In genomic region chr3:44761347-44762169, GRCh38 we compare ENCODE assay signal across 8 cellular contexts. TPM values are rescaled to one million over a fixed set of nuclear protein-coding genes. Genes with fewer than 3 reads are reported as not detected.
DNase-seq lines count a peak whose midpoint lies in the region; ATAC-seq and TF ChIP-seq lines count a peak whose summit lies in the region.

KIAA1143 (minus strand) TSS chr3:44761619; CDS start chr3:44761602, 17 bp downstream.
A gene with protein sequence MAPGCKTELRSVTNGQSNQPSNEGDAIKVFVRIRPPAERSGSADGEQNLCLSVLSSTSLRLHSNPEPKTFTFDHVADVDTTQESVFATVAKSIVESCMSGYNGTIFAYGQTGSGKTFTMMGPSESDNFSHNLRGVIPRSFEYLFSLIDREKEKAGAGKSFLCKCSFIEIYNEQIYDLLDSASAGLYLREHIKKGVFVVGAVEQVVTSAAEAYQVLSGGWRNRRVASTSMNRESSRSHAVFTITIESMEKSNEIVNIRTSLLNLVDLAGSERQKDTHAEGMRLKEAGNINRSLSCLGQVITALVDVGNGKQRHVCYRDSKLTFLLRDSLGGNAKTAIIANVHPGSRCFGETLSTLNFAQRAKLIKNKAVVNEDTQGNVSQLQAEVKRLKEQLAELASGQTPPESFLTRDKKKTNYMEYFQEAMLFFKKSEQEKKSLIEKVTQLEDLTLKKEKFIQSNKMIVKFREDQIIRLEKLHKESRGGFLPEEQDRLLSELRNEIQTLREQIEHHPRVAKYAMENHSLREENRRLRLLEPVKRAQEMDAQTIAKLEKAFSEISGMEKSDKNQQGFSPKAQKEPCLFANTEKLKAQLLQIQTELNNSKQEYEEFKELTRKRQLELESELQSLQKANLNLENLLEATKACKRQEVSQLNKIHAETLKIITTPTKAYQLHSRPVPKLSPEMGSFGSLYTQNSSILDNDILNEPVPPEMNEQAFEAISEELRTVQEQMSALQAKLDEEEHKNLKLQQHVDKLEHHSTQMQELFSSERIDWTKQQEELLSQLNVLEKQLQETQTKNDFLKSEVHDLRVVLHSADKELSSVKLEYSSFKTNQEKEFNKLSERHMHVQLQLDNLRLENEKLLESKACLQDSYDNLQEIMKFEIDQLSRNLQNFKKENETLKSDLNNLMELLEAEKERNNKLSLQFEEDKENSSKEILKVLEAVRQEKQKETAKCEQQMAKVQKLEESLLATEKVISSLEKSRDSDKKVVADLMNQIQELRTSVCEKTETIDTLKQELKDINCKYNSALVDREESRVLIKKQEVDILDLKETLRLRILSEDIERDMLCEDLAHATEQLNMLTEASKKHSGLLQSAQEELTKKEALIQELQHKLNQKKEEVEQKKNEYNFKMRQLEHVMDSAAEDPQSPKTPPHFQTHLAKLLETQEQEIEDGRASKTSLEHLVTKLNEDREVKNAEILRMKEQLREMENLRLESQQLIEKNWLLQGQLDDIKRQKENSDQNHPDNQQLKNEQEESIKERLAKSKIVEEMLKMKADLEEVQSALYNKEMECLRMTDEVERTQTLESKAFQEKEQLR (N-terminal part only) (plus strand): TSS chr3:44761794. CDS start chr3:44761866, 72 bp downstream.

- TF ChIP-seq POLR2A in prostate gland (IDR thresholded peaks at IDR 0.05) (peak; percentile 33), uterus (IDR thresholded peaks at IDR 0.05) (peak; percentile 37 to 61)

- H3K4me3 ChIP-seq in left ventricle myocardium inferior (peak within 1 kb of the TSS; percentile 95), prostate gland (peak within 1 kb of the TSS; percentile 64 to 77), uterus (peak within 1 kb of the TSS; percentile 83 to 85)

- H3K36me3 ChIP-seq in left ventricle myocardium inferior (peaks cover 23% of the 10 kb centered on the region), prostate gland (no peaks in the 10 kb centered on the region), uterus (no peaks in the 10 kb centered on the region)

- TF ChIP-seq CTCF in GM13976 (IDR thresholded peaks at IDR 0.05; ENCODE audit: borderline replicate concordance, control extremely low read depth, extremely low read depth, insufficient read depth, missing control alignments) (no peak), left ventricle myocardium inferior (IDR thresholded peaks at IDR 0.05; ENCODE audit: borderline replicate concordance) (no peak), prostate gland (IDR thresholded peaks at IDR 0.05) (peak in 2 of 4 experiments; percentile 14 to 27), uterus (IDR thresholded peaks at IDR 0.05) (peak in 2 of 4 experiments; percentile 22 to 26)

- 2% methylated on average over 67 of the region's 70 CpGs for WGBS in prostate gland

- H3K9me3 ChIP-seq in left ventricle myocardium inferior (replicated peaks) (peaks cover 12% of the 10 kb centered on the region), prostate gland (no peaks in the 10 kb centered on the region), uterus (no peaks in the 10 kb centered on the region)

- DNase-seq in GM13976 (ENCODE audit: low spot score), result peak; percentile 96
- DNase-seq in NCI-H146 treated with DMSO at 0.1 percent for 48 hours (lab: John Stamatoyannopoulos, UW; ENCODE audit: unreplicated experiment), result peak; percentile 68
- peak; percentile 60 to 97 (median 86) for DNase-seq in amygdala (lab: John Stamatoyannopoulos, UW)
- DNase-seq in left ventricle myocardium inferior, result peak; percentile 97
- peak; percentile 94 for DNase-seq in prostate gland (ENCODE audit: low spot score)
- peak; percentile 95 for DNase-seq in uterus

- H3K27ac ChIP-seq in left ventricle myocardium inferior (replicated peaks) (peak within 1 kb of the TSS; percentile 85), prostate gland (peak within 1 kb of the TSS; percentile 63 to 71), uterus (peak within 1 kb of the TSS; percentile 61 to 74)

- H3K4me1 ChIP-seq in left ventricle myocardium inferior (peaks cover 19% of the 10 kb centered on the region), prostate gland (replicated peaks) (peaks cover 3% of the 10 kb centered on the region), uterus (peaks cover 0 to 4% of the 10 kb centered on the region in 2 donors)

- intact Hi-C loops in T-helper 1 cell treated with Interleukin-12 subunit alpha and Interleukin-12 subunit beta and Interleukin-4 antibody, amounts not matched to agents 30 ng/mL and 1 ng/mL, for 36 hours (cut with micrococcal nuclease), result loop anchor here (1.0 to 2.0 kb wide), 11 partner anchors 32 to 927 kb away; partner anchors contain the start of genes EXOSC7, SACM1L, TCAIM and TMEM42
- intact Hi-C loops in left ventricle myocardium inferior (cut with micrococcal nuclease) (no loop called here), prostate gland (cut with DNase I) (loop anchor here (5.0 to 10.0 kb wide), 2 partner anchors 49 to 103 kb away; partner anchors contain the start of genes TMEM42 and ZNF502), uterus (cut with DNase I; ENCODE audit: low total_unique reads) (no loop called here)

- in situ Hi-C loops in GM13976 (cut with MboI; ENCODE audit: low sequenced_read_pairs, unreplicated experiment), result no loop called here

- no peaks in the 10 kb centered on the region for H3K27me3 ChIP-seq in left ventricle myocardium inferior (ENCODE audit: low read depth)
- no peaks in the 10 kb centered on the region for H3K27me3 ChIP-seq in prostate gland (replicated peaks; ENCODE audit: insufficient read depth)
- H3K27me3 ChIP-seq in uterus, result no peaks in the 10 kb centered on the region

- ATAC-seq in HG02884 (IDR thresholded peaks at IDR 0.05; ENCODE audit: unreplicated experiment), result peak; percentile 88

RNA-seq across cellular contexts. Expression of gene KIAA1143, which starts in this region (rescaled TPM):
- total RNA-seq in T-helper 1 cell treated with Interleukin-12 subunit alpha and Interleukin-12 subunit beta and Interleukin-4 antibody, amounts not matched to agents 30 ng/mL and 1 ng/mL, for 36 hours, result 30.3 and 32.7 TPM in 2 replicates
- total RNA-seq in left ventricle myocardium inferior, result 32.4 TPM
- 10 to 100 TPM; 23.6 to 24.4 TPM for total RNA-seq in prostate gland
- total RNA-seq in uterus, result 10 to 100 TPM; 21.5 to 49.6 (median 36.0) TPM

RNA-seq across cellular contexts. Expression of the second gene that starts in this region (rescaled TPM):
- total RNA-seq in T-helper 1 cell treated with Interleukin-12 subunit alpha and Interleukin-12 subunit beta and Interleukin-4 antibody, amounts not matched to agents 30 ng/mL and 1 ng/mL, for 36 hours, result 29.5 and 30.2 TPM in 2 replicates
- total RNA-seq in left ventricle myocardium inferior (0.85 TPM), prostate gland (1 to 10 TPM in 1 of 2 donors, under 1 TPM in 1; 0.55 to 4.8 TPM), uterus (10 to 100 TPM in 1 of 4 donors, 1 to 10 TPM in 1, under 1 TPM in 2; 0.51 to 14.7 (median 2.0) TPM)

Comparison
In these comparisons a context has a peak if more than half of its experiments do, and no peak if none do; other contexts are left out.
1. Peak in every context shown above with its lines: DNase-seq, ATAC-seq, H3K4me3 ChIP-seq and H3K27ac ChIP-seq.
2. intact Hi-C loops: an anchor here in T-helper 1 cell treated with Interleukin-12 subunit alpha and Interleukin-12 subunit beta and Interleukin-4 antibody, amounts not matched to agents 30 ng/mL and 1 ng/mL, for 36 hours (1.0 to 2.0 kb wide) and prostate gland (5.0 to 10.0 kb wide); none called in left ventricle myocardium inferior and uterus.